ENCODE assay signal across 19 cellular contexts in genomic region chr17:72878975-72879660, GRCh38.
DNase-seq lines count a peak whose midpoint lies in the region; ATAC-seq, FAIRE-seq and TF ChIP-seq lines count a peak whose summit lies in the region.
"Had no signal": no experiment of that assay in that cellular context is flagged by ENCODE, and none has a peak within 500 bp of the region (broad histone marks: within the 10 kb centered on the region; RNA-seq: fewer than 3 reads in every experiment).

No MANE protein-coding gene starts in this region.

- H3K27ac Mint-ChIP-seq in endodermal cell, result no peak overlapping the region
- H3K27ac Mint-ChIP-seq in endothelial cell (ENCODE audit: unreplicated experiment), result no peak overlapping the region
- H3K27ac Mint-ChIP-seq: CD8-positive, alpha-beta memory T cell; HFFc6 had no signal

- H3K4me2 ChIP-seq in HepG2 (ENCODE audit: low read depth, low read length), result no peak overlapping the region
- H3K4me2 ChIP-seq in mesendoderm (ENCODE audit: low read length), result no peak overlapping the region
- H3K4me2 ChIP-seq: BLaER1 had no signal

- H2BK120ac ChIP-seq in mesendoderm (ENCODE audit: low read depth, low read length), result no peak overlapping the region

- no peak overlapping the region for H3K18ac ChIP-seq in mesendoderm (ENCODE audit: low read length)

- peaks cover 4% of the 10 kb centered on the region; the same call in 1 of the 2 replicates for H3K4me1 ChIP-seq in HepG2 (ENCODE audit: insufficient read depth, low read length)
- no peaks in the 10 kb centered on the region for H3K4me1 ChIP-seq in right lobe of liver
- no peaks in the 10 kb centered on the region for H3K4me1 ChIP-seq in endodermal cell (ENCODE audit: control insufficient read depth, insufficient read depth, low read length)
- H3K4me1 ChIP-seq in mesendoderm (ENCODE audit: control insufficient read depth, low read depth, low read length), result no peaks in the 10 kb centered on the region
- H3K4me1 ChIP-seq: BLaER1, Caco-2 had no signal

- no peaks in the 10 kb centered on the region for H3K79me2 ChIP-seq in HepG2 (ENCODE audit: insufficient read depth, low read length)
- H3K79me2 ChIP-seq in mesendoderm (ENCODE audit: control insufficient read depth, insufficient read depth, low read length), result no peaks in the 10 kb centered on the region

- H3K27me3 Mint-ChIP-seq in endodermal cell (ENCODE audit: insufficient read depth) (peaks cover 10% of the 10 kb centered on the region), endothelial cell (ENCODE audit: unreplicated experiment) (no peaks in the 10 kb centered on the region)

- H3K27ac ChIP-seq in HepG2 (ENCODE audit: extremely low read length, insufficient read depth, low read length), result no peak overlapping the region
- H3K27ac ChIP-seq in right lobe of liver, result no peak overlapping the region
- no peak overlapping the region for H3K27ac ChIP-seq in endodermal cell (ENCODE audit: low read depth, low read length)
- no peak overlapping the region for H3K27ac ChIP-seq in mesendoderm (ENCODE audit: low read depth, low read length)
- H3K27ac ChIP-seq: BLaER1 had no signal

- in situ Hi-C loops in HepG2 (cut with HindIII; ENCODE audit: extremely low pct_ligation_motif_present, low pct_unique_long_range_greater_than_20kb), result no loop called here

- H3K9me3 ChIP-seq in HepG2 (ENCODE audit: low read length), result peaks cover 37% of the 10 kb centered on the region
- H3K9me3 ChIP-seq in right lobe of liver, result peaks cover 0 to 5% (median 0%) of the 10 kb centered on the region in 4 donors
- peaks cover 50% of the 10 kb centered on the region for H3K9me3 ChIP-seq in endodermal cell (ENCODE audit: control insufficient read depth, low read length)

- H2AK5ac ChIP-seq in mesendoderm (ENCODE audit: low read length), result no peak overlapping the region

- WGBS in HepG2 (ENCODE audit: low lambda C conversion rate), result 94% methylated on average over 6 of the region's 6 CpGs
- WGBS in right lobe of liver (ENCODE audit: insufficient coverage, low coverage, low lambda C conversion rate, missing lambda C conversion rate), result 86% methylated on average over 5 of the region's 6 CpGs
- WGBS in endodermal cell (ENCODE audit: insufficient coverage in 1 of 2, insufficient read length in 1 of 2), 2 experiments, result 88 to 95% methylated on average over 6 of the region's 6 CpGs
- WGBS in mesendoderm (ENCODE audit: extremely low coverage, insufficient coverage, low lambda C conversion rate), result no CpG with 5 or more reads among the region's 6 CpGs

- no peak for FAIRE-seq in HepG2 (lab: Jason Lieb, UNC)
- FAIRE-seq: GM12892, H1, HTR-8/SVneo had no signal

- H3K9ac ChIP-seq in HepG2 (ENCODE audit: insufficient read depth, low read depth, low read length), result no peak overlapping the region
- no peak overlapping the region for H3K9ac ChIP-seq in endodermal cell (ENCODE audit: extremely low read depth, low read length, poor library complexity, severe bottlenecking)
- no peak overlapping the region for H3K9ac ChIP-seq in mesendoderm (ENCODE audit: low read length)
- H3K9ac ChIP-seq: BLaER1 had no signal

- no peak overlapping the region for H2BK5ac ChIP-seq in mesendoderm (ENCODE audit: low read length)

- H3K27me3 ChIP-seq in HepG2 (ENCODE audit: control insufficient read depth in 1 of 2, insufficient read depth in 2 of 2, low read length in 2 of 2) (no peaks in the 10 kb centered on the region), right lobe of liver (no peaks in the 10 kb centered on the region), endodermal cell (ENCODE audit: control insufficient read depth, insufficient read depth, low read length, poor library complexity, severe bottlenecking) (no peaks in the 10 kb centered on the region), mesendoderm (ENCODE audit: insufficient read depth, low read length, poor library complexity) (no peaks in the 10 kb centered on the region)
- H3K27me3 ChIP-seq: BLaER1 had no signal

- no peaks in the 10 kb centered on the region for H3K79me1 ChIP-seq in mesendoderm (ENCODE audit: low read length)

- H3K36me3 Mint-ChIP-seq in endodermal cell (ENCODE audit: low read depth) (peaks cover 20% of the 10 kb centered on the region), endothelial cell (ENCODE audit: low read depth, unreplicated experiment) (peaks cover 7% of the 10 kb centered on the region)

- TF ChIP-seq CTCF in HepG2 (CRISPR knock-in tag; IDR thresholded peaks at IDR 0.05) (no peak), right lobe of liver (IDR thresholded peaks at IDR 0.05) (no peak), endodermal cell (conservative IDR thresholded peaks at IDR 0.05) (no peak), endothelial cell (IDR thresholded peaks at IDR 0.05; ENCODE audit: unreplicated experiment) (no peak)

- H3K4me3 Mint-ChIP-seq in endodermal cell (no peak overlapping the region), endothelial cell (ENCODE audit: unreplicated experiment) (no peak overlapping the region)
- H3K4me3 Mint-ChIP-seq: CD8-positive, alpha-beta memory T cell; HFFc6 had no signal

- H3K36me3 ChIP-seq in HepG2 (replicated peaks in 1 of 2; ENCODE audit: control insufficient read depth in 1 of 2, insufficient read depth in 2 of 2, low read length in 2 of 2), result peaks cover 0 to 2% of the 10 kb centered on the region in 2 experiments; a peak in 1 of 5 replicates
- no peaks in the 10 kb centered on the region for H3K36me3 ChIP-seq in right lobe of liver
- no peaks in the 10 kb centered on the region for H3K36me3 ChIP-seq in endodermal cell (ENCODE audit: control insufficient read depth, insufficient read depth, low read length)
- no peaks in the 10 kb centered on the region for H3K36me3 ChIP-seq in mesendoderm (ENCODE audit: control insufficient read depth, insufficient read depth, low read length)

- no peak overlapping the region for H4K5ac ChIP-seq in mesendoderm (ENCODE audit: low read length)

- CTCF ChIA-PET in HepG2 (lab: Yijun Ruan, JAX; ENCODE audit: low intra/inter-chr PET ratio, low total read pairs), result no interaction called here

- no peaks in the 10 kb centered on the region for H3K4me1 Mint-ChIP-seq in endodermal cell
- no peaks in the 10 kb centered on the region for H3K4me1 Mint-ChIP-seq in endothelial cell (ENCODE audit: unreplicated experiment)
- H3K4me1 Mint-ChIP-seq: CD8-positive, alpha-beta memory T cell had no signal

- no peak overlapping the region for H2AFZ ChIP-seq in HepG2 (ENCODE audit: low read length)

- H2BK15ac ChIP-seq in mesendoderm (replicated peaks; ENCODE audit: low read depth), result no peak overlapping the region

- no peak for TF ChIP-seq RAD21 in HepG2 (CRISPR knock-in tag; IDR thresholded peaks at IDR 0.05)

- no peak overlapping the region for H4K8ac ChIP-seq in mesendoderm (ENCODE audit: low read depth, low read length)

- POLR2A ChIA-PET in HepG2 (lab: Yijun Ruan, JAX), result no interaction called here

- no peak for ATAC-seq in HepG2
- no peak for ATAC-seq in right lobe of liver
- no peak for ATAC-seq in GM21367 (IDR thresholded peaks at IDR 0.05; ENCODE audit: unreplicated experiment)

- TF ChIP-seq POLR2A in HepG2 (IDR thresholded peaks at IDR 0.05; ENCODE audit: insufficient read depth in 1 of 2, low read depth in 2 of 2, low read length in 2 of 2) (no peak), right lobe of liver (IDR thresholded peaks at IDR 0.05) (no peak)

- no peak for TF ChIP-seq EP300 in HepG2 (IDR thresholded peaks at IDR 0.05; ENCODE audit: low read depth in 2 of 2, low read length in 2 of 2)
- TF ChIP-seq EP300 in HepG2 (CRISPR knock-in tag; IDR thresholded peaks at IDR 0.05; ENCODE audit: borderline replicate concordance), result no peak

- no peak overlapping the region for H3K4me3 ChIP-seq in HepG2 (replicated peaks in 1 of 3; ENCODE audit: insufficient read depth in 1 of 3, low read depth in 2 of 3, low read length in 3 of 3)
- H3K4me3 ChIP-seq in right lobe of liver, result no peak overlapping the region
- H3K4me3 ChIP-seq in endodermal cell (ENCODE audit: low read length), result peak overlapping the region; percentile 32
- H3K4me3 ChIP-seq in mesendoderm (ENCODE audit: low read length), result no peak overlapping the region
- H3K4me3 ChIP-seq: BLaER1 had no signal

- intact Hi-C loops in HepG2 (cut with micrococcal nuclease; ENCODE audit: unreplicated experiment) (no loop called here), right lobe of liver (cut with DNase I) (no loop called here)

- no peak overlapping the region for H3K23ac ChIP-seq in mesendoderm (ENCODE audit: low read length)

- DNase-seq in HepG2 (ENCODE audit: low spot score) (no peak), right lobe of liver (no peak), endodermal cell (no peak), mesendoderm (peak; percentile 57), SHP77 treated with DMSO at 0.1 percent for 48 hours (lab: John Stamatoyannopoulos, UW) (no peak), endothelial cell (ENCODE audit: low spot score) (no peak)
- DNase-seq: 8988T; AML-193; Caco-2; CD8-positive, alpha-beta memory T cell; DND-41; GDM1; HCEC 1CT; HFFc6 had no signal

- peaks cover 51% of the 10 kb centered on the region for H3K9me3 Mint-ChIP-seq in endodermal cell
- peaks cover 11% of the 10 kb centered on the region for H3K9me3 Mint-ChIP-seq in endothelial cell (ENCODE audit: unreplicated experiment)

- H4K20me1 ChIP-seq in HepG2 (ENCODE audit: insufficient read depth, low read length), result no peaks in the 10 kb centered on the region
- H4K20me1 ChIP-seq: BLaER1 had no signal

- BruUV-seq in HepG2 (replicated peaks; lab: Mats Ljungman, UMichigan), result no TSS peak

- H3K4ac ChIP-seq in mesendoderm (ENCODE audit: low read depth, low read length), result no peak overlapping the region

- H3K56ac ChIP-seq in mesendoderm (ENCODE audit: low read length), result no peak overlapping the region

TF ChIP-seq in HepG2, 621 proteins besides CTCF, POLR2A, EP300 and RAD21:
- TF ChIP-seq ZNF274 (CRISPR knock-in tag; IDR thresholded peaks at IDR 0.05), result no peak
- TF ChIP-seq CEBPB (IDR thresholded peaks at IDR 0.05; ENCODE audit: borderline replicate concordance, low read depth, low read length), result peak; percentile 37; the same call in 1 of the 2 replicates
